6 cellular contexts compared by ENCODE assay signal in the genomic region with DNA sequence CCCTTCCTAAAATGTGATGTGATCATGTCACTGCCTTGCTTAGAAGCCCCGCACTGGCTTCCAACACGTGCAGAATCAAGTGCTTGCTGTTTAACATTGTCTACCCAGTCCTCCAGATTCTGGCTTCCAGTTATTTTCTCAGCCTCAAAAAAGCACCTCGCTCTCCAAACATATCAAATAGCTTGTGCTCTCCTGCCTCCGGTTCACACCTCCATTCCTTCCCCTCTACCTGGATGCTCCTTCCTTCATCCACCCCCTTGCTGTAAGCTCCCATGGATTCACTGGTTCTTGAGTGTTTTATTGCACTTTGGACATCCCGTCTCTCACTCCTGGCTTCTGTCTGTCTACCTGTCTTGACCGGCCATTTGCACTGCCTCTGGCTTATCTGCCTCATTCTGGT.
DNase-seq lines count a peak whose midpoint lies in the region; ATAC-seq, FAIRE-seq and TF ChIP-seq lines count a peak whose summit lies in the region.
"Not testable (repeated sequence)": the region's sequence is repeated elsewhere in the genome, so short reads cannot be mapped to it uniquely, and the experiment has no call there.

No MANE protein-coding gene starts in this region.

- not testable (repeated sequence) for BruUV-seq in K562 (replicated peaks; lab: Mats Ljungman, UMichigan); HepG2 (replicated peaks; lab: Mats Ljungman, UMichigan)

- DNase-seq in CD8-positive, alpha-beta memory T cell; endodermal cell; HepG2 (ENCODE audit: low spot score): not testable (repeated sequence)
- peak; percentile 7 for DNase-seq in Karpas-422
- DNase-seq in K562 (ENCODE audit: extremely low read depth in 1 of 4, low spot score in 3 of 4) = peak in 3 of 4 experiments; percentile 4 to 38 (median 14)
- peak; percentile 78 for DNase-seq in posterior vena cava (ENCODE audit: low spot score)

- intact Hi-C loops in K562 (cut with micrococcal nuclease); HepG2 (cut with micrococcal nuclease; ENCODE audit: unreplicated experiment); posterior vena cava (cut with DNase I): not testable (repeated sequence)

- H3K36me3 Mint-ChIP-seq in CD8-positive, alpha-beta memory T cell; endodermal cell (ENCODE audit: low read depth): not testable (repeated sequence)

- H2AFZ ChIP-seq in Karpas-422 (ENCODE audit: low read length); HepG2 (ENCODE audit: low read length): not testable (repeated sequence)
- H2AFZ ChIP-seq in K562 (ENCODE audit: low read depth, low read length) = peak overlapping the region; percentile 43

- not testable (repeated sequence) for H3K4me1 ChIP-seq in CD8-positive, alpha-beta memory T cell (ENCODE audit: insufficient read depth, low read length); Karpas-422 (ENCODE audit: low read length); K562 (replicated peaks in 1 of 2; ENCODE audit: control insufficient read depth in 2 of 2, insufficient read depth in 2 of 2, low read length in 2 of 2); endodermal cell (ENCODE audit: control insufficient read depth, insufficient read depth, low read length); HepG2 (ENCODE audit: insufficient read depth, low read length)

- H3K4me3 ChIP-seq in CD8-positive, alpha-beta memory T cell (ENCODE audit: low read length); Karpas-422 (ENCODE audit: low read length); K562; HepG2 (replicated peaks in 1 of 3; ENCODE audit: insufficient read depth in 1 of 3, low read depth in 2 of 3, low read length in 3 of 3): not testable (repeated sequence)
- H3K4me3 ChIP-seq in endodermal cell (ENCODE audit: low read length) = peak overlapping the region; percentile 17

- not testable (repeated sequence) for H3K27me3 Mint-ChIP-seq in CD8-positive, alpha-beta memory T cell; endodermal cell (ENCODE audit: insufficient read depth)

- not testable (repeated sequence) for H3K4me1 Mint-ChIP-seq in CD8-positive, alpha-beta memory T cell; endodermal cell

- not testable (repeated sequence) for H3K4me3 Mint-ChIP-seq in CD8-positive, alpha-beta memory T cell; endodermal cell

- CTCF ChIA-PET in CD8-positive, alpha-beta memory T cell (lab: Charles Lee); K562 (lab: Yijun Ruan, JAX; ENCODE audit: low intra/inter-chr PET ratio); HepG2 (lab: Yijun Ruan, JAX; ENCODE audit: low intra/inter-chr PET ratio, low total read pairs): not testable (repeated sequence)

- TF ChIP-seq CTCF in K562 (IDR thresholded peaks at IDR 0.05 in 2 of 3, conservative IDR thresholded peaks at IDR 0.05 in 1 of 3; ENCODE audit: insufficient read depth in 2 of 3, low read depth in 1 of 3, low read length in 3 of 3); endodermal cell (conservative IDR thresholded peaks at IDR 0.05); HepG2 (CRISPR knock-in tag; IDR thresholded peaks at IDR 0.05): not testable (repeated sequence)

- FAIRE-seq in K562 (lab: Jason Lieb, UNC); HepG2 (lab: Jason Lieb, UNC): not testable (repeated sequence)

- H3K36me3 ChIP-seq in CD8-positive, alpha-beta memory T cell (ENCODE audit: insufficient read depth, low read length); Karpas-422 (ENCODE audit: insufficient read depth, low read length); K562 (ENCODE audit: control insufficient read depth, insufficient read depth, low read length); endodermal cell (ENCODE audit: control insufficient read depth, insufficient read depth, low read length); HepG2 (replicated peaks in 1 of 2; ENCODE audit: control insufficient read depth in 1 of 2, insufficient read depth in 2 of 2, low read length in 2 of 2): not testable (repeated sequence)

- POLR2A ChIA-PET in CD8-positive, alpha-beta memory T cell (lab: Charles Lee); K562 (lab: Yijun Ruan, JAX); HepG2 (lab: Yijun Ruan, JAX): not testable (repeated sequence)

- not testable (repeated sequence) for H4K20me1 ChIP-seq in Karpas-422 (ENCODE audit: insufficient read depth, low read depth, low read length); K562 (replicated peaks; ENCODE audit: control insufficient read depth, insufficient read depth, low read length); HepG2 (ENCODE audit: insufficient read depth, low read length)

- not testable (repeated sequence) for H3K9ac ChIP-seq in Karpas-422 (ENCODE audit: low read length); endodermal cell (ENCODE audit: extremely low read depth, low read length, poor library complexity, severe bottlenecking); HepG2 (ENCODE audit: insufficient read depth, low read depth, low read length)
- H3K9ac ChIP-seq in K562 (ENCODE audit: insufficient read depth in 1 of 2, low read depth in 2 of 2, low read length in 2 of 2) = peak overlapping the region in 1 of 2 experiments; percentile 26; a peak in 2 of 4 replicates

- not testable (repeated sequence) for H3K4me2 ChIP-seq in Karpas-422 (ENCODE audit: low read depth, low read length, poor library complexity, severe bottlenecking); HepG2 (ENCODE audit: low read depth, low read length)
- peak overlapping the region; percentile 57 for H3K4me2 ChIP-seq in K562 (ENCODE audit: insufficient read depth, low read length)

- not testable (repeated sequence) for TF ChIP-seq POLR2A in K562 (conservative IDR thresholded peaks at IDR 0.05); HepG2 (IDR thresholded peaks at IDR 0.05; ENCODE audit: insufficient read depth in 1 of 2, low read depth in 2 of 2, low read length in 2 of 2)

- H3K27ac Mint-ChIP-seq in CD8-positive, alpha-beta memory T cell; endodermal cell: not testable (repeated sequence)

- not testable (repeated sequence) for H3K9me3 ChIP-seq in CD8-positive, alpha-beta memory T cell (ENCODE audit: low read length); Karpas-422 (ENCODE audit: low read length); K562 (replicated peaks; ENCODE audit: control insufficient read depth, insufficient read depth, low read depth, low read length)
- H3K9me3 ChIP-seq in endodermal cell (ENCODE audit: control insufficient read depth, low read length) = peaks cover 58% of the 10 kb centered on the region
- peaks cover 85% of the 10 kb centered on the region for H3K9me3 ChIP-seq in HepG2 (ENCODE audit: low read length)

- peak overlapping the region; percentile 0 for H3K27ac ChIP-seq in CD8-positive, alpha-beta memory T cell (ENCODE audit: low read depth, low read length)
- not testable (repeated sequence) for H3K27ac ChIP-seq in Karpas-422 (ENCODE audit: low read length); endodermal cell (ENCODE audit: low read depth, low read length); HepG2 (ENCODE audit: extremely low read length, insufficient read depth, low read length)
- H3K27ac ChIP-seq in K562 (ENCODE audit: extremely low read depth, low read depth, low read length) = peak overlapping the region; percentile 10; the same call in 2 of the 3 replicates

- H3K9me1 ChIP-seq in K562 (ENCODE audit: control insufficient read depth, insufficient read depth, low read length) = not testable (repeated sequence)

- not testable (repeated sequence) for H3K79me2 ChIP-seq in Karpas-422 (ENCODE audit: low read length); HepG2 (ENCODE audit: insufficient read depth, low read length)
- H3K79me2 ChIP-seq in K562 (ENCODE audit: control insufficient read depth, insufficient read depth, low read length) = peaks cover 31% of the 10 kb centered on the region

- ATAC-seq in K562, HepG2: not testable (repeated sequence)

- 32% methylated on average over 6 of the region's 6 CpGs for WGBS in K562 (ENCODE audit: insufficient coverage, low coverage, missing lambda C conversion rate)
- 63 to 66% methylated on average over 6 of the region's 6 CpGs for WGBS in endodermal cell (ENCODE audit: insufficient coverage in 1 of 2, insufficient read length in 1 of 2), 2 experiments
- WGBS in HepG2 (ENCODE audit: low lambda C conversion rate) = 11% methylated on average over 6 of the region's 6 CpGs

- in situ Hi-C loops in K562 (cut with MboI); HepG2 (cut with HindIII; ENCODE audit: extremely low pct_ligation_motif_present, low pct_unique_long_range_greater_than_20kb): not testable (repeated sequence)

- H3K9me2 ChIP-seq in Karpas-422 (replicated peaks; ENCODE audit: insufficient read depth, low read length) = not testable (repeated sequence)

- peaks cover 29 to 77% (median 52%) of the 10 kb centered on the region in 5 donors for H3K9me3 Mint-ChIP-seq in CD8-positive, alpha-beta memory T cell
- H3K9me3 Mint-ChIP-seq in endodermal cell = peaks cover 96% of the 10 kb centered on the region

- not testable (repeated sequence) for TF ChIP-seq EP300 in K562 (IDR thresholded peaks at IDR 0.05; ENCODE audit: low read length); HepG2 (IDR thresholded peaks at IDR 0.05; ENCODE audit: low read depth in 2 of 2, low read length in 2 of 2); HepG2 (CRISPR knock-in tag; IDR thresholded peaks at IDR 0.05; ENCODE audit: borderline replicate concordance)

- TF ChIP-seq RAD21 in K562 (CRISPR knock-in tag; conservative IDR thresholded peaks at IDR 0.05 in 1 of 2, IDR thresholded peaks at IDR 0.05 in 1 of 2); HepG2 (CRISPR knock-in tag; IDR thresholded peaks at IDR 0.05): not testable (repeated sequence)

- not testable (repeated sequence) for H3K27me3 ChIP-seq in CD8-positive, alpha-beta memory T cell (ENCODE audit: insufficient read depth, low read length, poor library complexity, severe bottlenecking); Karpas-422 (ENCODE audit: low read length); K562 (ENCODE audit: control insufficient read depth in 2 of 2, insufficient read depth in 2 of 2, low read length in 2 of 2); endodermal cell (ENCODE audit: control insufficient read depth, insufficient read depth, low read length, poor library complexity, severe bottlenecking); HepG2 (ENCODE audit: control insufficient read depth in 1 of 2, insufficient read depth in 2 of 2, low read length in 2 of 2)
